Comparison of ENCODE assay signal across 1 cellular context in the genomic region with DNA sequence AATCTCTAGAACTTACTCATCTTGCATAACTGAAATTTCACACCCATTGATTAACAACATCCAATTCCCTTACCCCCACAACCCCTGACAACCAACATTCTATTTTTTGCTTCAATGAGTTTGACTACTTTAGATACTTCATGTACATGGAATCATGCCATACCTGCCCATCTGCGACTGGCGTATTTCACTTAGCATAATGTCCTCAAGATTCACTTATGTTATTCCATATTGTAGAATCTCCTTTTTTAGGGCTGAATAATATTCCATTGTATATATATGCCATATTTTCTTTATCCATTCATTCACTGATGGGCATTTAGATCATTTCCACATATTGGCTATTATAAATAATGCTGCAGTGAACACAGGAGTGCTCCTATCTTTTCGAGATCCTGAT.
TF ChIP-seq lines count a peak whose summit lies in the region.

No MANE protein-coding gene starts in this region.

TF ChIP-seq in HEK293, 187 proteins besides CTCF, POLR2A, EP300 and RAD21 (continued from another document):
- TF ChIP-seq KLF8 (tag by site-specific recombination; IDR thresholded peaks at IDR 0.05): no peak
- TF ChIP-seq ZNF146 (tag by site-specific recombination; IDR thresholded peaks at IDR 0.05): peak; percentile 62; the same call in 1 of the 2 replicates
TF ChIP-seq in HEK293: peak in this region for 1.
